ENCODE assay signal across 16 cellular contexts in the genomic region with DNA sequence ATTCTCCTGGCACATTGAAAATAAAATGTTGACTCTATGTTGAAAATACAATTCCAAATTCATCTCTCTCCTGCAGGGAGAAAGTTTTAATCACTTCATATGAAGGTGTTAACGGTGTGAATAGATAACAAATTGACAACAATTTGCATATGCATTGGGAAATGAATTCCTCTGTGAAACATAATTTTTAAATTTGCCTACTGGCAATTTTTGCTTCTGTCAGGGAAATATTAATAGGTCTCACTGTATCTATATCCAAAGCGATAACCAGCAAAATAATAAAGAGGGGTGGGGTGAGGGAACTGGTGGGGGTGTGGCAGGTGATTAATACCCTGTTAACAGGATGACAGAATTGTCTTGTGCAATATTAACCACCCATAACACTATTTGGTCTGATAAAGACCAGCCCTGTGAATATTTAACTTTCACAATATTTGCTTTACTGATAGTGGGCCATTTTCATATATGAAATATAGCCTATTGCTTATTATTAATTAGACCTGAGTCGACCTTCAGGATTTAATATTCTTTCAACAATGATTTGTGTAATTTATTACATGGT.
DNase-seq lines count a peak whose midpoint lies in the region; ATAC-seq and TF ChIP-seq lines count a peak whose summit lies in the region.
"Had no signal": no experiment of that assay in that cellular context is flagged by ENCODE, and none has a peak within 500 bp of the region (broad histone marks: within the 10 kb centered on the region; RNA-seq: fewer than 3 reads in every experiment).

No MANE protein-coding gene starts in this region.

- no peak for DNase-seq in Karpas-422
- no peak for DNase-seq in RWPE2 (ENCODE audit: low spot score)
- DNase-seq in hepatocyte (ENCODE audit: low spot score): no peak
- DNase-seq in progenitor cell of endocrine pancreas (ENCODE audit: low spot score, unreplicated experiment): no peak
- no peak for DNase-seq in Kasumi-1 (lab: John Stamatoyannopoulos, UW)
- no peak for DNase-seq in UCSD-AML1 (lab: John Stamatoyannopoulos, UW; ENCODE audit: unreplicated experiment)
- DNase-seq in NCI-H510A (lab: John Stamatoyannopoulos, UW): no peak
- DNase-seq: CD8-positive, alpha-beta T cell; DMS 273 treated with DMSO at 0.1 percent for 48 hours; DMS79; GDM1; H9 had no signal

- H3K27me3 ChIP-seq in Karpas-422 (ENCODE audit: low read length) (0 out of 2 replicates have a peak, but pooled peaks cover 3% of the 10 kb centered on the region), RWPE2 (ENCODE audit: insufficient read depth, poor library complexity, severe bottlenecking) (no peaks in the 10 kb centered on the region), hepatocyte (no peaks in the 10 kb centered on the region)
- H3K27me3 ChIP-seq: BLaER1 treated with 17β-estradiol and CSF1 and Interleukin-3, amounts not matched to agents 10 nM and 100 nM had no signal

- peaks cover 5% of the 10 kb centered on the region for H3K36me3 Mint-ChIP-seq in progenitor cell of endocrine pancreas (ENCODE audit: insufficient read depth)
- H3K36me3 Mint-ChIP-seq: CD8-positive, alpha-beta T cell; IgD-negative memory B cell had no signal

- peak; percentile 29; the same call in 1 of the 3 replicates for ATAC-seq in RWPE2 (ENCODE audit: low read depth)
- ATAC-seq in GM21529 (IDR thresholded peaks at IDR 0.05; ENCODE audit: unreplicated experiment): no peak
- ATAC-seq: CD8-positive, alpha-beta T cell had no signal

- H3K9me3 ChIP-seq in Karpas-422 (ENCODE audit: low read length): peaks cover 4% of the 10 kb centered on the region; the same call in 1 of the 2 replicates
- H3K9me3 ChIP-seq in RWPE2 (ENCODE audit: severe bottlenecking): no peaks in the 10 kb centered on the region
- H3K9me3 ChIP-seq in hepatocyte (ENCODE audit: low read depth): no peaks in the 10 kb centered on the region

- H3K36me3 ChIP-seq in Karpas-422 (ENCODE audit: insufficient read depth, low read length): no peaks in the 10 kb centered on the region
- H3K36me3 ChIP-seq in RWPE2 (ENCODE audit: low read depth): no peaks in the 10 kb centered on the region
- H3K36me3 ChIP-seq in hepatocyte (replicated peaks; ENCODE audit: insufficient read depth, low read depth): no peaks in the 10 kb centered on the region
- H3K36me3 ChIP-seq: BLaER1 treated with 17β-estradiol and CSF1 and Interleukin-3, amounts not matched to agents 10 nM and 100 nM had no signal

- H3K9me2 ChIP-seq in Karpas-422 (replicated peaks; ENCODE audit: insufficient read depth, low read length) (no peaks in the 10 kb centered on the region), hepatocyte (replicated peaks; ENCODE audit: insufficient read depth) (no peaks in the 10 kb centered on the region)

- no peaks in the 10 kb centered on the region for H3K27me3 Mint-ChIP-seq in progenitor cell of endocrine pancreas
- H3K27me3 Mint-ChIP-seq: B cell, IgD-negative memory B cell had no signal

- no peak overlapping the region for H3K9ac ChIP-seq in Karpas-422 (ENCODE audit: low read length)
- H3K9ac ChIP-seq: BLaER1 treated with 17β-estradiol and CSF1 and Interleukin-3, amounts not matched to agents 10 nM and 100 nM had no signal

- H3K4me3 ChIP-seq in Karpas-422 (ENCODE audit: low read length) (no peak overlapping the region), RWPE2 (ENCODE audit: severe bottlenecking) (no peak overlapping the region), hepatocyte (no peak overlapping the region)
- H3K4me3 ChIP-seq: BLaER1 treated with 17β-estradiol and CSF1 and Interleukin-3, amounts not matched to agents 10 nM and 100 nM had no signal

- H3K79me2 ChIP-seq in Karpas-422 (ENCODE audit: low read length) (no peaks in the 10 kb centered on the region), hepatocyte (no peaks in the 10 kb centered on the region)

- peaks cover 16% of the 10 kb centered on the region for H3K9me3 Mint-ChIP-seq in progenitor cell of endocrine pancreas (ENCODE audit: low read depth)

- H2AFZ ChIP-seq in Karpas-422 (ENCODE audit: low read length) (0 out of 2 replicates have a peak overlapping the region, but pooled peaks have one; percentile 33), hepatocyte (no peak overlapping the region)

- H3K4me1 Mint-ChIP-seq in progenitor cell of endocrine pancreas (ENCODE audit: low read depth): peaks cover 23% of the 10 kb centered on the region
- H3K4me1 Mint-ChIP-seq: B cell, IgD-negative memory B cell had no signal

- no peak for TF ChIP-seq CTCF in RWPE2 (IDR thresholded peaks at IDR 0.05; ENCODE audit: poor library complexity, severe bottlenecking)
- TF ChIP-seq CTCF in hepatocyte (IDR thresholded peaks at IDR 0.05; ENCODE audit: poor library complexity): no peak
- no peak for TF ChIP-seq CTCF in progenitor cell of endocrine pancreas (IDR thresholded peaks at IDR 0.05; ENCODE audit: unreplicated experiment)

- peak overlapping the region; percentile 47 for H3K27ac Mint-ChIP-seq in progenitor cell of endocrine pancreas
- H3K27ac Mint-ChIP-seq: B cell; CD8-positive, alpha-beta T cell; H9; IgD-negative memory B cell had no signal

- H3K4me1 ChIP-seq in Karpas-422 (ENCODE audit: low read length) (peaks cover 24% of the 10 kb centered on the region), RWPE2 (ENCODE audit: insufficient read depth, poor library complexity, severe bottlenecking) (no peaks in the 10 kb centered on the region), hepatocyte (ENCODE audit: insufficient read depth) (peaks cover 10% of the 10 kb centered on the region)
- H3K4me1 ChIP-seq: BLaER1 treated with 17β-estradiol and CSF1 and Interleukin-3, amounts not matched to agents 10 nM and 100 nM had no signal

- no peak overlapping the region for H3K4me3 Mint-ChIP-seq in progenitor cell of endocrine pancreas (ENCODE audit: low read depth)
- H3K4me3 Mint-ChIP-seq: B cell; CD8-positive, alpha-beta T cell; H9 had no signal

- no peaks in the 10 kb centered on the region for H4K20me1 ChIP-seq in Karpas-422 (ENCODE audit: insufficient read depth, low read depth, low read length)
- H4K20me1 ChIP-seq in hepatocyte (ENCODE audit: insufficient read depth, poor library complexity, severe bottlenecking): no peaks in the 10 kb centered on the region
- H4K20me1 ChIP-seq: BLaER1 treated with 17β-estradiol and CSF1 and Interleukin-3, amounts not matched to agents 10 nM and 100 nM had no signal

- 72% methylated on average over 3 of the region's 3 CpGs for WGBS in hepatocyte (ENCODE audit: low lambda C conversion rate, missing lambda C conversion rate)

- H3K4me2 ChIP-seq in Karpas-422 (ENCODE audit: low read depth, low read length, poor library complexity, severe bottlenecking): no peak overlapping the region
- H3K4me2 ChIP-seq in hepatocyte: no peak overlapping the region
- H3K4me2 ChIP-seq: BLaER1 treated with 17β-estradiol and CSF1 and Interleukin-3, amounts not matched to agents 10 nM and 100 nM had no signal

- H3K27ac ChIP-seq in Karpas-422 (ENCODE audit: low read length): no peak overlapping the region
- no peak overlapping the region for H3K27ac ChIP-seq in RWPE2 (ENCODE audit: poor library complexity, severe bottlenecking)
- H3K27ac ChIP-seq in hepatocyte: peak overlapping the region; percentile 62
- H3K27ac ChIP-seq: BLaER1 treated with 17β-estradiol and CSF1 and Interleukin-3, amounts not matched to agents 10 nM and 100 nM had no signal
